1 cellular context compared by ENCODE assay signal in the genomic region with DNA sequence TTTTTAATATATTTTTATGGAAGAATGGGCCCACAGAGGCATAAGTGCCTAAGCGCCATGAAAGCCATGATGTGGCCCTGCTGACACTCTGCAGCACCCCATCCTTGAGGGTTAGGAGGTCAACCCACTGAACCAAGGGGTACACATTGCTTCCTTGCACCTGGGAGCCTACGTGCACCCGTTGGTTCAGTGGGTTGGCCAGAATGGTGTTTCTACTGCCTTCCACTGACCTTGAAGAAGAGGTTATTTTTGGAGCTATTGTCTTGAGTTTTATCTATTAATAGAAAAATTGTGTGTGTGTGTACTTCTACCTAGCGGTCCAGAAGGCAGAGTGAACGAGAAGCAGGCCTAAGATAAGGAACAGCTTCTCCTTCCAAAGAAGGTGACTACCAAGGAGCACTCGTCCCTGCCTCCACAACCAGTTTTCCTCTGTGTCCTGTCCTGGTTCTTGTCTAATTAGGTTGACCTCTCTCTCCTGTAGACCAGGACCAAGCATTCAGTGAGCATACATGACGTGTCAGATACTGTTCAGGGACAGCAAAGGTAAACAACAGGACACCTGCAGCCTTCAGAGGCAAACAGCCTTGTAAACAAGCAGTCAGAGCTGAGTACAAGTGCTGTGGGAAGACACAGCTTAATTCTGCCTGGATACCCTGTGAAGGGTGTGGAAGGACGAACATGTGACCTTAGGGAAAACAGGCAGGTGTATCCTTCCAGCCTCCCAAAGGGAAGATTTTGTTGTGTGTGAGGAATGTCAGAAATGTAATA.
TF ChIP-seq lines count a peak whose summit lies in the region.

No MANE protein-coding gene starts in this region.

TF ChIP-seq in HepG2, 621 proteins besides CTCF, POLR2A, EP300 and RAD21 (continued from another document):
- TF ChIP-seq TBX2 (CRISPR knock-in tag; IDR thresholded peaks at IDR 0.05; ENCODE audit: borderline replicate concordance) (no peak), FOXA3 (CRISPR knock-in tag; IDR thresholded peaks at IDR 0.05) (peak; percentile 93), ZNF644 (CRISPR knock-in tag; IDR thresholded peaks at IDR 0.05; ENCODE audit: low read depth) (no peak), GATAD2A (CRISPR knock-in tag; IDR thresholded peaks at IDR 0.05) (peak; percentile 23; the same call in 1 of the 2 replicates), ATAD3A (CRISPR knock-in tag; IDR thresholded peaks at IDR 0.05) (no peak), AGO2 (optimal IDR thresholded peaks at IDR 0.05; ENCODE audit: low read depth, low read length) (no peak), GTF2F1 (IDR thresholded peaks at IDR 0.05; ENCODE audit: low read length) (no peak), ZC3H13 (CRISPR knock-in tag; IDR thresholded peaks at IDR 0.05) (no peak), SP1 (IDR thresholded peaks at IDR 0.05) (no peak), SP1 (CRISPR knock-in tag; IDR thresholded peaks at IDR 0.05) (no peak), PHB2 (IDR thresholded peaks at IDR 0.05; ENCODE audit: partially characterized antibody) (no peak), ZNF501 (CRISPR knock-in tag; IDR thresholded peaks at IDR 0.05) (no peak), ZNF549 (CRISPR knock-in tag; IDR thresholded peaks at IDR 0.05) (no peak), SRF (IDR thresholded peaks at IDR 0.05; ENCODE audit: low read depth, low read length) (no peak), SCMH1 (CRISPR knock-in tag; IDR thresholded peaks at IDR 0.05; ENCODE audit: borderline replicate concordance) (no peak), DNMT1 (CRISPR knock-in tag; IDR thresholded peaks at IDR 0.05) (no peak), GLI4 (CRISPR knock-in tag; IDR thresholded peaks at IDR 0.05; ENCODE audit: borderline replicate concordance) (no peak), ZNF253 (CRISPR knock-in tag; IDR thresholded peaks at IDR 0.05; ENCODE audit: borderline replicate concordance) (no peak), ZNF20 (CRISPR knock-in tag; IDR thresholded peaks at IDR 0.05) (no peak), TOE1 (CRISPR knock-in tag; IDR thresholded peaks at IDR 0.05) (no peak), ZNF567 (CRISPR knock-in tag; IDR thresholded peaks at IDR 0.05; ENCODE audit: borderline replicate concordance) (no peak), ZNF138 (CRISPR knock-in tag; IDR thresholded peaks at IDR 0.05; ENCODE audit: low read depth) (no peak), ZNF547 (CRISPR knock-in tag; IDR thresholded peaks at IDR 0.05) (no peak), FOXM1 (CRISPR knock-in tag; IDR thresholded peaks at IDR 0.05) (no peak), SMARCE1 (IDR thresholded peaks at IDR 0.05; ENCODE audit: borderline replicate concordance) (no peak), ARID2 (CRISPR knock-in tag; IDR thresholded peaks at IDR 0.05; ENCODE audit: borderline replicate concordance) (no peak), SRSF9 (IDR thresholded peaks at IDR 0.05; ENCODE audit: borderline replicate concordance, insufficient read depth, low read depth, low read length, poor library complexity, severe bottlenecking) (no peak), SOX5 (CRISPR knock-in tag; IDR thresholded peaks at IDR 0.05; ENCODE audit: borderline replicate concordance) (no peak), CBFB (CRISPR knock-in tag; IDR thresholded peaks at IDR 0.05) (no peak), ZNF225 (CRISPR knock-in tag; IDR thresholded peaks at IDR 0.05) (no peak), MIXL1 (CRISPR knock-in tag; IDR thresholded peaks at IDR 0.05) (peak; percentile 72), FOSL2 (CRISPR knock-in tag; IDR thresholded peaks at IDR 0.05) (0 out of 2 replicates have a peak, but pooled peaks have one; percentile 14)
- TF ChIP-seq, protein P1, sequence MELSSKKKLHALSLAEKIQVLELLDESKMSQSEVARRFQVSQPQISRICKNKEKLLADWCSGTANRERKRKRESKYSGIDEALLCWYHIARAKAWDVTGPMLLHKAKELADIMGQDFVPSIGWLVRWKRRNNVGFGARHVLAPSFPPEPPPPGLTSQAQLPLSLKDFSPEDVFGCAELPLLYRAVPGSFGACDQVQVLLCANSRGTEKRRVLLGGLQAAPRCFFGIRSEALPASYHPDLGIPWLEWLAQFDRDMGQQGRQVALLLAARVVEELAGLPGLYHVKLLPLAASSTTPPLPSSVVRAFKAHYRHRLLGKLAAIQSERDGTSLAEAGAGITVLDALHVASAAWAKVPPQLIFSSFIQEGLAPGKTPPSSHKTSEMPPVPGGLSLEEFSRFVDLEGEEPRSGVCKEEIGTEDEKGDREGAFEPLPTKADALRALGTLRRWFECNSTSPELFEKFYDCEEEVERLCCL (CRISPR knock-in tag; IDR thresholded peaks at IDR 0.05; ENCODE audit: borderline replicate concordance): no peak
- TF ChIP-seq, protein P2, sequence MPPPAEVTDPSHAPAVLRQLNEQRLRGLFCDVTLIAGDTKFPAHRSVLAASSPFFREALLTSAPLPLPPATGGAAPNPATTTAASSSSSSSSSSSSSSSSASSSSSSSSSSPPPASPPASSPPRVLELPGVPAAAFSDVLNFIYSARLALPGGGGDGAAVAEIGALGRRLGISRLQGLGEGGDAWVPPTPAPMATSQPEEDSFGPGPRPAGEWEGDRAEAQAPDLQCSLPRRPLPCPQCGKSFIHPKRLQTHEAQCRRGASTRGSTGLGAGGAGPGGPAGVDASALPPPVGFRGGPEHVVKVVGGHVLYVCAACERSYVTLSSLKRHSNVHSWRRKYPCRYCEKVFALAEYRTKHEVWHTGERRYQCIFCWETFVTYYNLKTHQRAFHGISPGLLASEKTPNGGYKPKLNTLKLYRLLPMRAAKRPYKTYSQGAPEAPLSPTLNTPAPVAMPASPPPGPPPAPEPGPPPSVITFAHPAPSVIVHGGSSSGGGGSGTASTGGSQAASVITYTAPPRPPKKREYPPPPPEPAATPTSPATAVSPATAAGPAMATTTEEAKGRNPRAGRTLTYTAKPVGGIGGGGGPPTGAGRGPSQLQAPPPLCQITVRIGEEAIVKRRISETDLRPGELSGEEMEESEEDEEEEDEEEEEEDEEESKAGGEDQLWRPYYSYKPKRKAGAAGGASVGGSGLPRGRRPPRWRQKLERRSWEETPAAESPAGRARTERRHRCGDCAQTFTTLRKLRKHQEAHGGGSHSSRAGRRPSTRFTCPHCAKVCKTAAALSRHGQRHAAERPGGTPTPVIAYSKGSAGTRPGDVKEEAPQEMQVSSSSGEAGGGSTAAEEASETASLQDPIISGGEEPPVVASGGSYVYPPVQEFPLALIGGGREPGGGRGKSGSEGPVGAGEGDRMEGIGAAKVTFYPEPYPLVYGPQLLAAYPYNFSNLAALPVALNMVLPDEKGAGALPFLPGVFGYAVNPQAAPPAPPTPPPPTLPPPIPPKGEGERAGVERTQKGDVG (CRISPR knock-in tag; IDR thresholded peaks at IDR 0.05; ENCODE audit: borderline replicate concordance): no peak
- TF ChIP-seq, protein P3, sequence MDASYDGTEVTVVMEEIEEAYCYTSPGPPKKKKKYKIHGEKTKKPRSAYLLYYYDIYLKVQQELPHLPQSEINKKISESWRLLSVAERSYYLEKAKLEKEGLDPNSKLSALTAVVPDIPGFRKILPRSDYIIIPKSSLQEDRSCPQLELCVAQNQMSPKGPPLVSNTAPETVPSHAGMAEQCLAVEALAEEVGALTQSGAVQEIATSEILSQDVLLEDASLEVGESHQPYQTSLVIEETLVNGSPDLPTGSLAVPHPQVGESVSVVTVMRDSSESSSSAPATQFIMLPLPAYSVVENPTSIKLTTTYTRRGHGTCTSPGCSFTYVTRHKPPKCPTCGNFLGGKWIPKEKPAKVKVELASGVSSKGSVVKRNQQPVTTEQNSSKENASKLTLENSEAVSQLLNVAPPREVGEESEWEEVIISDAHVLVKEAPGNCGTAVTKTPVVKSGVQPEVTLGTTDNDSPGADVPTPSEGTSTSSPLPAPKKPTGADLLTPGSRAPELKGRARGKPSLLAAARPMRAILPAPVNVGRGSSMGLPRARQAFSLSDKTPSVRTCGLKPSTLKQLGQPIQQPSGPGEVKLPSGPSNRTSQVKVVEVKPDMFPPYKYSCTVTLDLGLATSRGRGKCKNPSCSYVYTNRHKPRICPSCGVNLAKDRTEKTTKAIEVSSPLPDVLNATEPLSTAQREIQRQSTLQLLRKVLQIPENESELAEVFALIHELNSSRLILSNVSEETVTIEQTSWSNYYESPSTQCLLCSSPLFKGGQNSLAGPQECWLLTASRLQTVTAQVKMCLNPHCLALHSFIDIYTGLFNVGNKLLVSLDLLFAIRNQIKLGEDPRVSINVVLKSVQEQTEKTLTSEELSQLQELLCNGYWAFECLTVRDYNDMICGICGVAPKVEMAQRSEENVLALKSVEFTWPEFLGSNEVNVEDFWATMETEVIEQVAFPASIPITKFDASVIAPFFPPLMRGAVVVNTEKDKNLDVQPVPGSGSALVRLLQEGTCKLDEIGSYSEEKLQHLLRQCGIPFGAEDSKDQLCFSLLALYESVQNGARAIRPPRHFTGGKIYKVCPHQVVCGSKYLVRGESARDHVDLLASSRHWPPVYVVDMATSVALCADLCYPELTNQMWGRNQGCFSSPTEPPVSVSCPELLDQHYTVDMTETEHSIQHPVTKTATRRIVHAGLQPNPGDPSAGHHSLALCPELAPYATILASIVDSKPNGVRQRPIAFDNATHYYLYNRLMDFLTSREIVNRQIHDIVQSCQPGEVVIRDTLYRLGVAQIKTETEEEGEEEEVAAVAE (CRISPR knock-in tag; IDR thresholded peaks at IDR 0.05; ENCODE audit: borderline replicate concordance): no peak
- TF ChIP-seq, protein P4, sequence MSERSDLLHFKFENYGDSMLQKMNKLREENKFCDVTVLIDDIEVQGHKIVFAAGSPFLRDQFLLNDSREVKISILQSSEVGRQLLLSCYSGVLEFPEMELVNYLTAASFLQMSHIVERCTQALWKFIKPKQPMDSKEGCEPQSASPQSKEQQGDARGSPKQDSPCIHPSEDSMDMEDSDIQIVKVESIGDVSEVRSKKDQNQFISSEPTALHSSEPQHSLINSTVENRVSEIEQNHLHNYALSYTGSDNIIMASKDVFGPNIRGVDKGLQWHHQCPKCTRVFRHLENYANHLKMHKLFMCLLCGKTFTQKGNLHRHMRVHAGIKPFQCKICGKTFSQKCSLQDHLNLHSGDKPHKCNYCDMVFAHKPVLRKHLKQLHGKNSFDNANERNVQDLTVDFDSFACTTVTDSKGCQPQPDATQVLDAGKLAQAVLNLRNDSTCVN (CRISPR knock-in tag; IDR thresholded peaks at IDR 0.05; ENCODE audit: borderline replicate concordance): no peak
- TF ChIP-seq, protein P5, sequence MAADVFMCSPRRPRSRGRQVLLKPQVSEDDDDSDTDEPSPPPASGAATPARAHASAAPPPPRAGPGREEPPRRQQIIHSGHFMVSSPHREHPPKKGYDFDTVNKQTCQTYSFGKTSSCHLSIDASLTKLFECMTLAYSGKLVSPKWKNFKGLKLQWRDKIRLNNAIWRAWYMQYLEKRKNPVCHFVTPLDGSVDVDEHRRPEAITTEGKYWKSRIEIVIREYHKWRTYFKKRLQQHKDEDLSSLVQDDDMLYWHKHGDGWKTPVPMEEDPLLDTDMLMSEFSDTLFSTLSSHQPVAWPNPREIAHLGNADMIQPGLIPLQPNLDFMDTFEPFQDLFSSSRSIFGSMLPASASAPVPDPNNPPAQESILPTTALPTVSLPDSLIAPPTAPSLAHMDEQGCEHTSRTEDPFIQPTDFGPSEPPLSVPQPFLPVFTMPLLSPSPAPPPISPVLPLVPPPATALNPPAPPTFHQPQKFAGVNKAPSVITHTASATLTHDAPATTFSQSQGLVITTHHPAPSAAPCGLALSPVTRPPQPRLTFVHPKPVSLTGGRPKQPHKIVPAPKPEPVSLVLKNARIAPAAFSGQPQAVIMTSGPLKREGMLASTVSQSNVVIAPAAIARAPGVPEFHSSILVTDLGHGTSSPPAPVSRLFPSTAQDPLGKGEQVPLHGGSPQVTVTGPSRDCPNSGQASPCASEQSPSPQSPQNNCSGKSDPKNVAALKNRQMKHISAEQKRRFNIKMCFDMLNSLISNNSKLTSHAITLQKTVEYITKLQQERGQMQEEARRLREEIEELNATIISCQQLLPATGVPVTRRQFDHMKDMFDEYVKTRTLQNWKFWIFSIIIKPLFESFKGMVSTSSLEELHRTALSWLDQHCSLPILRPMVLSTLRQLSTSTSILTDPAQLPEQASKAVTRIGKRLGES (CRISPR knock-in tag; IDR thresholded peaks at IDR 0.05; ENCODE audit: borderline replicate concordance): no peak
- TF ChIP-seq, protein P6, sequence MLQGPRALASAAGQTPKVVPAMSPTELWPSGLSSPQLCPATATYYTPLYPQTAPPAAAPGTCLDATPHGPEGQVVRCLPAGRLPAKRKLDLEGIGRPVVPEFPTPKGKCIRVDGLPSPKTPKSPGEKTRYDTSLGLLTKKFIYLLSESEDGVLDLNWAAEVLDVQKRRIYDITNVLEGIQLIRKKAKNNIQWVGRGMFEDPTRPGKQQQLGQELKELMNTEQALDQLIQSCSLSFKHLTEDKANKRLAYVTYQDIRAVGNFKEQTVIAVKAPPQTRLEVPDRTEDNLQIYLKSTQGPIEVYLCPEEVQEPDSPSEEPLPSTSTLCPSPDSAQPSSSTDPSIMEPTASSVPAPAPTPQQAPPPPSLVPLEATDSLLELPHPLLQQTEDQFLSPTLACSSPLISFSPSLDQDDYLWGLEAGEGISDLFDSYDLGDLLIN (CRISPR knock-in tag; IDR thresholded peaks at IDR 0.05; ENCODE audit: borderline replicate concordance): no peak
